34 cellular contexts compared by ENCODE assay signal in the genomic region with DNA sequence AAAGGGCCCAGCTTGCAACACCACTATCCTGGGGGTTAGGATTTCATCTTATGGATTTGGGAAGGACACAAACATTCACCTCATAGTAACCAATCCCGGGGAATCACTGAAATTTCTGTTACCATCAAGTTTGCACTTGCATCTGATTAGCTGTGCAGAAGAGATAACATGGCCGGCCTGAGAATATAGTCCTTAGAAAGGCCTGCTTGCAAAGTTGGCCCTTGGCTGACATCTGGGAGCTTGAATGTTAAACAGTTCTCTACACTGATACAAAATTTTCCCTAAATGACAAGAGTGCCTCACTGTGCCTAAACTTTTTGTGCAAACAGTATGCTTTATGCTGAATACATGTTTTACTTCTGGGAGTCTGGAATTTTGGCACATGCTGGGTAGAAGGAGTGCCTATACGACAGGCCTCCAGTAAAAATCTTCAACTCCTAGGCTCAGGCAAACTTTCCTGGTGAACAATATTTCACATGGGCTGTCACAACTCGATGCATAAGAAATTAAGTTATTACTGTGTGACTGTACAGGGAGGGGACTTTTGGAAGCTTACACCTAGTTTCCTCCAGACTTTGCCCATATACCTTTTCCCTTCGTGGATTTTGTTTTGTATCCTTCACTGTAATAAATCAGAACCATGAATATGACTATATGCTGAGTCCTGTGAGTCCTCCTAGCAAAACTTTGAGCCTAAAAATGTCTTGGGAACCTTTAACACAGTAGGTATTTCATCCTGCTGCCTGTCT. TPM values are rescaled to one million over a fixed set of nuclear protein-coding genes. Genes with fewer than 3 reads are reported as not detected.
"Had no signal": no experiment of that assay in that cellular context is flagged by ENCODE, and none has a peak within 500 bp of the region (broad histone marks: within the 10 kb centered on the region; RNA-seq: fewer than 3 reads in every experiment).

No MANE protein-coding gene starts in this region.

- H3K27me3 ChIP-seq: ascending aorta had no signal

- DNase-seq: activated B cell treated with CpG ODN at 0.5 μM for 24 hours; activated CD4-positive, alpha-beta T cell treated with anti-CD3 and anti-CD28 coated beads for 1 hour; activated CD4-positive, alpha-beta T cell treated with anti-CD3 and anti-CD28 coated beads, Interleukin-2, amount 10 ng/mL, durations not matched to agents 24 days and 14 days; activated CD4-positive, alpha-beta T cell treated with anti-CD3 and anti-CD28 coated beads, Interleukin-2, amount 50 U/mL, for 4 hours; activated CD8-positive, alpha-beta T cell treated with anti-CD3 and anti-CD28 coated beads, Interleukin-2, amount 10 ng/mL, durations not matched to agents 7 days and 5 days; activated gamma-delta T cell; activated naive CD4-positive, alpha-beta T cell treated with Interleukin-2 at 50 U/mL for 16 hours; activated naive CD8-positive, alpha-beta T cell treated with anti-CD3 and anti-CD28 coated beads, Interleukin-2, amount 10 ng/mL, durations not matched to agents 7 days and 5 days; activated T-cell treated with anti-CD3 and anti-CD28 coated beads, Interleukin-2, amount 50 U/mL, for 24 hours; amygdala; Kasumi-1; KG1; MG63; NCI-H1048; NCI-H1105 treated with DMSO at 0.1 percent for 48 hours; NCI-H1436; NCI-H1694; NCI-H1930; NCI-H2081 treated with DMSO at 0.1 percent for 48 hours; NCI-H226; NCI-H446 treated with DMSO at 0.1 percent for 48 hours; NCI-H524; NCI-H69; OCI-M1; Right ventricle myocardium superior; SW 1271; T-helper 1 cell; T-helper 2 cell; T-helper 9 cell had no signal

- H3K9me3 Mint-ChIP-seq: activated B cell treated with CpG ODN at 0.5 μM for 24 hours; activated CD4-positive, alpha-beta T cell treated with anti-CD3 and anti-CD28 coated beads, Interleukin-2, amount 10 ng/mL, durations not matched to agents 24 days and 14 days; activated naive CD4-positive, alpha-beta T cell treated with anti-CD3 and anti-CD28 coated beads, Interleukin-2, amount 50 U/mL, for 24 hours; activated naive CD8-positive, alpha-beta T cell treated with anti-CD3 and anti-CD28 coated beads, Interleukin-2, amount 10 ng/mL, durations not matched to agents 7 days and 5 days; activated T-cell treated with anti-CD3 and anti-CD28 coated beads, Interleukin-2, amount 50 U/mL, for 24 hours; activated T-helper 2 cell treated with anti-CD3 and anti-CD28 coated beads, Interferon-gamma antibody, Interleukin-2, Interleukin-4, amounts not matched to agents 10 μg/mL and 5 μg/mL and 100 μg/mL, durations not matched to agents 14 hours and 24 hours and 36 hours had no signal

- H3K36me3 Mint-ChIP-seq: activated naive CD4-positive, alpha-beta T cell treated with anti-CD3 and anti-CD28 coated beads, Interleukin-2, amount 50 U/mL, for 24 hours; activated naive CD8-positive, alpha-beta T cell treated with anti-CD3 and anti-CD28 coated beads, Interleukin-2, amount 10 ng/mL, durations not matched to agents 7 days and 5 days had no signal

- ATAC-seq: activated CD8-positive, alpha-beta T cell treated with anti-CD3 and anti-CD28 coated beads, Interleukin-2, amount 10 ng/mL, durations not matched to agents 7 days and 5 days had no signal

- H3K4me3 ChIP-seq: ascending aorta, cardiac muscle cell, MG63 had no signal

- H3K36me3 ChIP-seq: ascending aorta, cardiac muscle cell, MG63 had no signal

- H3K9me3 ChIP-seq: ascending aorta, MG63 had no signal

- H3K27ac Mint-ChIP-seq: activated B cell treated with CpG ODN at 0.5 μM for 24 hours; activated CD4-positive, alpha-beta T cell treated with anti-CD3 and anti-CD28 coated beads, Interleukin-2, amount 10 ng/mL, durations not matched to agents 24 days and 14 days; activated CD8-positive, alpha-beta T cell treated with anti-CD3 and anti-CD28 coated beads, Interleukin-2, amount 10 ng/mL, durations not matched to agents 7 days and 5 days; activated naive CD4-positive, alpha-beta T cell treated with anti-CD3 and anti-CD28 coated beads, Interleukin-2, amount 50 U/mL, for 24 hours; activated naive CD8-positive, alpha-beta T cell treated with anti-CD3 and anti-CD28 coated beads, Interleukin-2, amount 10 ng/mL, durations not matched to agents 7 days and 5 days; activated T-cell treated with anti-CD3 and anti-CD28 coated beads, Interleukin-2, amount 50 U/mL, for 24 hours; activated T-helper 2 cell treated with anti-CD3 and anti-CD28 coated beads, Interferon-gamma antibody, Interleukin-2, Interleukin-4, amounts not matched to agents 10 μg/mL and 5 μg/mL and 100 μg/mL, durations not matched to agents 14 hours and 24 hours and 36 hours had no signal

- H3K4me3 Mint-ChIP-seq: activated B cell treated with CpG ODN at 0.5 μM for 24 hours; activated CD4-positive, alpha-beta T cell treated with anti-CD3 and anti-CD28 coated beads, Interleukin-2, amount 10 ng/mL, durations not matched to agents 24 days and 14 days; activated CD8-positive, alpha-beta T cell treated with anti-CD3 and anti-CD28 coated beads, Interleukin-2, amount 10 ng/mL, durations not matched to agents 7 days and 5 days; activated naive CD4-positive, alpha-beta T cell treated with anti-CD3 and anti-CD28 coated beads, Interleukin-2, amount 50 U/mL, for 24 hours; activated naive CD8-positive, alpha-beta T cell treated with anti-CD3 and anti-CD28 coated beads, Interleukin-2, amount 10 ng/mL, durations not matched to agents 7 days and 5 days; activated T-cell treated with anti-CD3 and anti-CD28 coated beads, Interleukin-2, amount 50 U/mL, for 24 hours had no signal

- H3K27ac ChIP-seq: ascending aorta, cardiac muscle cell, VCaP had no signal

RNA-seq across cellular contexts. Expression of a gene that starts 31.3 kb away (rescaled TPM):
- total RNA-seq: ascending aorta had no signal

RNA-seq across cellular contexts. Expression of a gene that starts 41.5 kb away (rescaled TPM):
- total RNA-seq: ascending aorta, cardiac muscle cell had no signal
- polyA plus RNA-seq: cardiac muscle cell had no signal

RNA-seq across cellular contexts. Expression of a gene that starts 51.4 kb away (rescaled TPM):
- total RNA-seq: ascending aorta, cardiac muscle cell, Right ventricle myocardium superior had no signal

RNA-seq across cellular contexts. Expression of a gene that starts 55.2 kb away (rescaled TPM):
- total RNA-seq: ascending aorta, cardiac muscle cell had no signal
- polyA plus RNA-seq: cardiac muscle cell had no signal
